Comparison of ENCODE assay signal across 9 cellular contexts in genomic region chr19:45137179-45137761, GRCh38. TPM values are rescaled to one million over a fixed set of nuclear protein-coding genes. Genes with fewer than 3 reads are reported as not detected.
DNase-seq lines count a peak whose midpoint lies in the region; ATAC-seq and TF ChIP-seq lines count a peak whose summit lies in the region.
"Had no signal": no experiment of that assay in that cellular context is flagged by ENCODE, and none has a peak within 500 bp of the region (broad histone marks: within the 10 kb centered on the region; RNA-seq: fewer than 3 reads in every experiment).

No MANE protein-coding gene starts in this region.

- H3K36me3 Mint-ChIP-seq in endothelial cell (ENCODE audit: low read depth, unreplicated experiment): peaks cover 10% of the 10 kb centered on the region

- ATAC-seq in GM19452 (IDR thresholded peaks at IDR 0.05; ENCODE audit: unreplicated experiment): peak; percentile 70
- ATAC-seq in HG03469 (IDR thresholded peaks at IDR 0.05; ENCODE audit: unreplicated experiment): peak; percentile 54
- ATAC-seq: Panc1 had no signal

- TF ChIP-seq CTCF in endothelial cell (IDR thresholded peaks at IDR 0.05; ENCODE audit: unreplicated experiment): no peak
- no peak for TF ChIP-seq CTCF in lower leg skin (IDR thresholded peaks at IDR 0.05)

- peak overlapping the region; percentile 72 for H3K27ac Mint-ChIP-seq in endothelial cell (ENCODE audit: unreplicated experiment)

- no peaks in the 10 kb centered on the region for H3K4me1 ChIP-seq in HAP-1

- no peaks in the 10 kb centered on the region for H3K27me3 ChIP-seq in HAP-1 (ENCODE audit: low read depth)

- H3K9me3 Mint-ChIP-seq in endothelial cell (ENCODE audit: unreplicated experiment): no peaks in the 10 kb centered on the region

- H3K9me3 ChIP-seq in HAP-1: no peaks in the 10 kb centered on the region

- in situ Hi-C loops in HAP-1 (cut with MboI; ENCODE audit: low sequenced_read_pairs): no loop called here

- TF ChIP-seq POLR2A in lower leg skin (IDR thresholded peaks at IDR 0.05): no peak

- intact Hi-C loops in lower leg skin (cut with DNase I; ENCODE audit: low total_unique reads): no loop called here

- 76 to 81% methylated on average over 17 of the region's 17 CpGs for WGBS in lower leg skin, 2 donors

- H3K36me3 ChIP-seq in HAP-1 (replicated peaks): peaks cover 8% of the 10 kb centered on the region

- peaks cover 21% of the 10 kb centered on the region for H3K4me1 Mint-ChIP-seq in endothelial cell (ENCODE audit: unreplicated experiment)

- H3K4me3 ChIP-seq in HAP-1: no peak overlapping the region
- H3K4me3 ChIP-seq in lower leg skin (ENCODE audit: low read depth, poor library complexity, severe bottlenecking): no peak overlapping the region

- H3K27me3 Mint-ChIP-seq in endothelial cell (ENCODE audit: unreplicated experiment): peaks cover 5% of the 10 kb centered on the region

- peak overlapping the region; percentile 57 for H3K4me3 Mint-ChIP-seq in endothelial cell (ENCODE audit: unreplicated experiment)

- DNase-seq in Ammon's horn (ENCODE audit: low spot score): peak; percentile 50
- DNase-seq in endothelial cell (ENCODE audit: low spot score): no peak
- DNase-seq in HAP-1 (ENCODE audit: low spot score in 2 of 2): no peak
- DNase-seq in 8988T: no peak
- DNase-seq in lower leg skin (ENCODE audit: low spot score in 2 of 2): no peak
- DNase-seq in activated CD4-positive, alpha-beta T cell treated with anti-CD3 and anti-CD28 coated beads, Interleukin-2, amount 50 U/mL, for 4 hours: no peak

RNA-seq across cellular contexts. Expression of gene NKPD1, which starts 23.5 kb away (rescaled TPM):
- 0.67 TPM for total RNA-seq in endothelial cell (ENCODE audit: unreplicated experiment)
- total RNA-seq in lower leg skin: 100 to 1,000 TPM in 1 of 4 donors, 10 to 100 TPM in 3; 42.0 to 100 (median 51.4) TPM

RNA-seq across cellular contexts. Expression of gene TRAPPC6A, which starts 40.8 kb away (rescaled TPM):
- total RNA-seq in endothelial cell (ENCODE audit: unreplicated experiment): 86.2 TPM
- 10 to 100 TPM; 36.0 to 52.3 (median 47.9) TPM for total RNA-seq in lower leg skin

RNA-seq across cellular contexts. Expression of gene BLOC1S3, which starts 41.3 kb away (rescaled TPM):
- total RNA-seq in endothelial cell (ENCODE audit: unreplicated experiment): 22.7 TPM
- 10 to 100 TPM; 26.6 to 65.1 (median 31.4) TPM for total RNA-seq in lower leg skin

RNA-seq across cellular contexts. Expression of gene PPP1R37, which starts 44.3 kb away (rescaled TPM):
- total RNA-seq in endothelial cell (ENCODE audit: unreplicated experiment) (34.7 TPM), lower leg skin (10 to 100 TPM; 37.4 to 55.2 (median 52.1) TPM)

RNA-seq across cellular contexts. Expression of gene GEMIN7, which starts 58.2 kb away (rescaled TPM):
- total RNA-seq in endothelial cell (ENCODE audit: unreplicated experiment) (30.8 TPM), lower leg skin (10 to 100 TPM; 11.8 to 24.9 (median 21.5) TPM)

Comparison
In these comparisons a context has a peak if more than half of its experiments do, and no peak if none do; other contexts are left out.
1. RNA of gene NKPD1, which starts 23.5 kb away (total RNA-seq): 42.0 to 100 TPM in lower leg skin; 0.67 TPM in endothelial cell (single experiment); every median in the first group is over 10 times any median in the second.